In genomic region chr15:28935316-28935715, GRCh38 we compare ENCODE assay signal across 10 cellular contexts. TPM values are rescaled to one million over a fixed set of nuclear protein-coding genes. Genes with fewer than 3 reads are reported as not detected.
A peak's percentile ranks its signal among the peaks of the same experiment; 100 is the strongest.
DNase-seq lines count a peak whose midpoint lies in the region; ATAC-seq, FAIRE-seq and TF ChIP-seq lines count a peak whose summit lies in the region.
"Had no signal": no experiment of that assay in that cellular context is flagged by ENCODE, and none has a peak within 500 bp of the region (broad histone marks: within the 10 kb centered on the region; RNA-seq: fewer than 3 reads in every experiment).

No MANE protein-coding gene starts in this region.

- peak; percentile 53 for ATAC-seq in stimulated activated effector memory CD8-positive, alpha-beta T cell treated with anti-CD3 and anti-CD28 coated beads, Interleukin-12 subunit alpha, Interleukin-12 subunit beta, amount 100 ng/mL, for 72 hours
- no peak for ATAC-seq in HG03469 (IDR thresholded peaks at IDR 0.05; ENCODE audit: unreplicated experiment)

- no peak overlapping the region for H3K4ac ChIP-seq in H1 (replicated peaks; ENCODE audit: insufficient read length, low read depth, low read length)

- DNase-seq in activated gamma-delta T cell treated with Interleukin-2 at 50 U/mL for 16 hours (peak; percentile 62), activated gamma-delta T cell (lab: John Stamatoyannopoulos, UW) (no peak), UCSD-AML1 (lab: John Stamatoyannopoulos, UW; ENCODE audit: unreplicated experiment) (peak; percentile 54), H1 (ENCODE audit: low read depth in 1 of 2, low spot score in 2 of 2) (peak in 1 of 2 experiments; percentile 83), frontal cortex (ENCODE audit: low spot score in 2 of 2) (no peak), LoVo (ENCODE audit: low spot score) (no peak)
- peak in 1 of 2 donors; percentile 66 for DNase-seq in stimulated activated effector memory CD8-positive, alpha-beta T cell treated with anti-CD3 and anti-CD28 coated beads, Interleukin-12 subunit alpha, Interleukin-12 subunit beta, amount 100 ng/mL, for 72 hours (ENCODE audit: low spot score in 2 of 2)
- DNase-seq: naive B cell had no signal

- H3K4me3 Mint-ChIP-seq in stimulated activated effector memory CD8-positive, alpha-beta T cell treated with anti-CD3 and anti-CD28 coated beads, Interleukin-12 subunit alpha, Interleukin-12 subunit beta, amount 100 ng/mL, for 72 hours: no peak overlapping the region
- H3K4me3 Mint-ChIP-seq: naive B cell had no signal

- peaks cover 44% of the 10 kb centered on the region for H3K4me1 Mint-ChIP-seq in stimulated activated effector memory CD8-positive, alpha-beta T cell treated with anti-CD3 and anti-CD28 coated beads, Interleukin-12 subunit alpha, Interleukin-12 subunit beta, amount 100 ng/mL, for 72 hours
- H3K4me1 Mint-ChIP-seq: naive B cell had no signal

- H3K4me3 ChIP-seq in H1 (ENCODE audit: extremely low read depth in 1 of 4, insufficient read depth in 2 of 4, low read depth in 3 of 4, low read length in 4 of 4): no peak overlapping the region

- no peak overlapping the region for H2BK15ac ChIP-seq in H1 (ENCODE audit: low read length)

- H4K5ac ChIP-seq in H1 (ENCODE audit: insufficient read length, low read depth, low read length): no peak overlapping the region

- H3K79me2 ChIP-seq in H1 (ENCODE audit: control insufficient read depth in 1 of 2, insufficient read depth in 2 of 2, low read length in 2 of 2): no peaks in the 10 kb centered on the region

- H3K79me1 ChIP-seq in H1 (ENCODE audit: low read depth, low read length): no peaks in the 10 kb centered on the region

- no peak overlapping the region for H2BK120ac ChIP-seq in H1 (replicated peaks; ENCODE audit: low read depth, low read length)

- no peak overlapping the region for H3K27ac Mint-ChIP-seq in stimulated activated effector memory CD8-positive, alpha-beta T cell treated with anti-CD3 and anti-CD28 coated beads, Interleukin-12 subunit alpha, Interleukin-12 subunit beta, amount 100 ng/mL, for 72 hours
- H3K27ac Mint-ChIP-seq: IgD-negative memory B cell, naive B cell had no signal

- peak overlapping the region; percentile 73; the same call in 1 of the 2 replicates for H3K18ac ChIP-seq in H1 (ENCODE audit: extremely low read depth, low read length)

- peak; percentile 83 to 87 (median 86) for TF ChIP-seq CTCF in H1 (IDR thresholded peaks at IDR 0.05; ENCODE audit: control extremely low read depth in 1 of 3, insufficient read depth in 1 of 3, low read depth in 1 of 3, low read length in 3 of 3)

- no peaks in the 10 kb centered on the region for H3K27me3 ChIP-seq in H1 (replicated peaks in 1 of 4; ENCODE audit: control insufficient read depth in 3 of 4, extremely low read depth in 1 of 4, insufficient read depth in 3 of 4, low read length in 3 of 4)

- no peak overlapping the region for H2BK5ac ChIP-seq in H1 (ENCODE audit: low read depth, low read length)

- CTCF ChIA-PET in H1 (lab: Charles Lee; ENCODE audit: partially characterized antibody): interaction anchor here (0.6 to 6.8 kb wide), 17 partner anchors 9 to 167 kb away, joined by 3 to 78 read pairs (median 6); no protein-coding TSS in a partner anchor

- no peak overlapping the region for H2BK20ac ChIP-seq in H1 (ENCODE audit: low read length)

- peaks cover 0 to 2% of the 10 kb centered on the region in 2 experiments for H4K20me1 ChIP-seq in H1 (replicated peaks in 1 of 2; ENCODE audit: control insufficient read depth in 1 of 2, insufficient read depth in 2 of 2, low read length in 2 of 2)

- no peak overlapping the region for H3K9ac ChIP-seq in H1 (replicated peaks in 1 of 4; ENCODE audit: extremely low read depth in 1 of 4, low read depth in 3 of 4, low read length in 3 of 4)

- H3K9me3 ChIP-seq in H1 (ENCODE audit: insufficient read depth in 2 of 2, low read depth in 1 of 2, low read length in 1 of 2): peaks cover 0 to 2% of the 10 kb centered on the region in 2 experiments; a peak in 1 of 4 replicates

- TF ChIP-seq RAD21 in H1 (IDR thresholded peaks at IDR 0.05 in 1 of 2, conservative IDR thresholded peaks at IDR 0.05 in 1 of 2; ENCODE audit: low read depth in 2 of 2, low read length in 2 of 2): peak; percentile 49 to 65

- H3K4me1 ChIP-seq in H1 (replicated peaks in 1 of 4; ENCODE audit: control insufficient read depth in 3 of 4, insufficient read depth in 4 of 4, low read length in 3 of 4): peaks cover 0 to 9% (median 4%) of the 10 kb centered on the region in 4 experiments; a peak in 4 of 7 replicates

- no peak overlapping the region for H4K91ac ChIP-seq in H1 (replicated peaks; ENCODE audit: insufficient read length, low read length)

- no peak overlapping the region for H4K8ac ChIP-seq in H1 (ENCODE audit: extremely low read depth, insufficient read depth, low read length)

- H3K27ac ChIP-seq in H1 (ENCODE audit: low read depth, low read length): no peak overlapping the region

- no peaks in the 10 kb centered on the region; the same call in 1 of the 2 replicates for H3K23me2 ChIP-seq in H1 (ENCODE audit: low read depth, low read length)

- no peak for TF ChIP-seq EP300 in H1 (IDR thresholded peaks at IDR 0.05; ENCODE audit: borderline replicate concordance in 1 of 2, low read depth in 2 of 2, low read length in 2 of 2)

- POLR2A ChIA-PET in H1 (lab: Charles Lee; ENCODE audit: partially characterized antibody): no interaction called here

- H3K14ac ChIP-seq in H1 (ENCODE audit: insufficient read length): no peak overlapping the region

- H3K56ac ChIP-seq in H1 (replicated peaks; ENCODE audit: insufficient read length, low read depth, low read length): no peak overlapping the region

- H3K4me2 ChIP-seq in H1 (ENCODE audit: insufficient read depth in 1 of 2, low read depth in 2 of 2, low read length in 2 of 2): no peak overlapping the region

- H3K23ac ChIP-seq in H1 (ENCODE audit: insufficient read length): no peak overlapping the region

- no peak overlapping the region for H2BK12ac ChIP-seq in H1 (ENCODE audit: low read depth, low read length)

- TF ChIP-seq POLR2A in H1 (IDR thresholded peaks at IDR 0.05; ENCODE audit: control extremely low read depth in 1 of 2, low read depth in 2 of 2, low read length in 2 of 2): no peak

- FAIRE-seq in H1 (lab: Jason Lieb, UNC): no peak
- no peak for FAIRE-seq in frontal cortex (lab: Jason Lieb, UNC)

- 44% methylated on average over 6 of the region's 6 CpGs; no CpG with 5 or more reads in 1 of the 2 experiments for WGBS in H1 (ENCODE audit: extremely low coverage in 1 of 2, insufficient coverage in 1 of 2, insufficient read length in 1 of 2, insufficient replicate concordance in 2 of 2, low coverage in 1 of 2, low lambda C conversion rate in 2 of 2, missing lambda C conversion rate in 1 of 2), 2 experiments

- no peak overlapping the region for H2AFZ ChIP-seq in H1 (ENCODE audit: low read length)

- H3K36me3 Mint-ChIP-seq in stimulated activated effector memory CD8-positive, alpha-beta T cell treated with anti-CD3 and anti-CD28 coated beads, Interleukin-12 subunit alpha, Interleukin-12 subunit beta, amount 100 ng/mL, for 72 hours: peaks cover 8% of the 10 kb centered on the region
- H3K36me3 Mint-ChIP-seq: IgD-negative memory B cell, naive B cell had no signal

- H3K9me3 Mint-ChIP-seq in stimulated activated effector memory CD8-positive, alpha-beta T cell treated with anti-CD3 and anti-CD28 coated beads, Interleukin-12 subunit alpha, Interleukin-12 subunit beta, amount 100 ng/mL, for 72 hours: peaks cover 3% of the 10 kb centered on the region

- no peak overlapping the region for H2AK5ac ChIP-seq in H1 (ENCODE audit: low read depth, low read length)

- H3K36me3 ChIP-seq in H1 (ENCODE audit: control insufficient read depth in 2 of 4, insufficient read depth in 4 of 4, low read length in 3 of 4): no peaks in the 10 kb centered on the region

TF ChIP-seq in H1, 55 proteins besides CTCF, POLR2A, EP300 and RAD21:
- no peak for TF ChIP-seq CBX5 (IDR thresholded peaks at IDR 0.05; ENCODE audit: low read depth, low read length)
- TF ChIP-seq YY1 (IDR thresholded peaks at IDR 0.05; ENCODE audit: low read depth, low read length): 0 out of 2 replicates have a peak, but pooled peaks have one; percentile 25
- peak; percentile 51; the same call in 1 of the 2 replicates for TF ChIP-seq GABPA (IDR thresholded peaks at IDR 0.05; ENCODE audit: borderline replicate concordance, insufficient read depth, low read length)

RNA-seq across cellular contexts. Expression of gene APBA2, which starts 49.5 kb away (rescaled TPM):
- total RNA-seq in H1 (2021; fragmentation: NEBNext Ultra II Directional; extraction: Animal tissue kit (Norgen Biotek cat#: 25700)): 13.9 and 15.5 TPM in 2 replicates
- polyA plus RNA-seq in H1 (2011; rRNA removed): 19.0 and 20.4 TPM in 2 replicates
- polyA plus RNA-seq in H1 (2011; cell fraction: cytosol; rRNA removed): 19.3 TPM
- polyA plus RNA-seq in H1 (2011; cell fraction: nucleus; rRNA removed): 38.3 TPM
- polyA plus RNA-seq in H1 (2012, experiment 1 of 2): 9.5 to 16.7 TPM (median 14.7 TPM) in 4 replicates
- polyA plus RNA-seq in H1 (2012, experiment 2 of 2): 9.8 TPM
- 8.2 TPM for polyA plus RNA-seq in H1 (2013, experiment 1 of 2)
- polyA plus RNA-seq in H1 (2013, experiment 2 of 2): 8.5 TPM
- polyA minus RNA-seq in H1 (2011; rRNA and poly(A)+ RNA removed): 16.0 and 21.3 TPM in 2 replicates
- 10.5 TPM for polyA minus RNA-seq in H1 (2011; cell fraction: cytosol; rRNA and poly(A)+ RNA removed)
- polyA minus RNA-seq in H1 (2011; cell fraction: nucleus; rRNA and poly(A)+ RNA removed): 14.0 TPM
- 117 TPM for total RNA-seq in frontal cortex

Comparison
In these comparisons a context has a peak if more than half of its experiments do, and no peak if none do; other contexts are left out.
1. DNase-seq: peak in activated gamma-delta T cell treated with Interleukin-2 at 50 U/mL for 16 hours (single experiment) and UCSD-AML1 (single experiment); none in activated gamma-delta T cell (single experiment), frontal cortex (0 of 2) and LoVo (single experiment).